ENCODE assay signal across 16 cellular contexts in genomic region chr17:948284-948852, GRCh38. TPM values are rescaled to one million over a fixed set of nuclear protein-coding genes. Genes with fewer than 3 reads are reported as not detected.
DNase-seq lines count a peak whose midpoint lies in the region; ATAC-seq and TF ChIP-seq lines count a peak whose summit lies in the region.
"Had no signal": no experiment of that assay in that cellular context is flagged by ENCODE, and none has a peak within 500 bp of the region (broad histone marks: within the 10 kb centered on the region; RNA-seq: fewer than 3 reads in every experiment).

No MANE protein-coding gene starts in this region.

- H3K4me1 Mint-ChIP-seq in HFFc6 (ENCODE audit: low read depth) (peaks cover 34% of the 10 kb centered on the region), mesothelial cell of epicardium (peaks cover 35% of the 10 kb centered on the region)
- H3K4me1 Mint-ChIP-seq: stimulated activated naive B cell treated with anti-CD40 and anti-IgM and Interleukin-4, amounts not matched to agents 10 μg/mL and 1 μg/mL and 100 μg/mL, for 72 hours had no signal

- intact Hi-C loops in head of caudate nucleus (cut with DNase I): no loop called here

- peaks cover 26% of the 10 kb centered on the region for H3K36me3 Mint-ChIP-seq in HFFc6 (ENCODE audit: low read depth)
- peaks cover 5% of the 10 kb centered on the region for H3K36me3 Mint-ChIP-seq in mesothelial cell of epicardium
- H3K36me3 Mint-ChIP-seq: stimulated activated naive B cell treated with anti-CD40 and anti-IgM and Interleukin-4, amounts not matched to agents 10 μg/mL and 1 μg/mL and 100 μg/mL, for 72 hours had no signal

- TF ChIP-seq CTCF in AG10803 (conservative IDR thresholded peaks at IDR 0.05; ENCODE audit: low read length) (no peak), HFFc6 (IDR thresholded peaks at IDR 0.05) (no peak), mesothelial cell of epicardium (IDR thresholded peaks at IDR 0.05; ENCODE audit: unreplicated experiment) (no peak)

- no peak for ATAC-seq in HG03432 (IDR thresholded peaks at IDR 0.05; ENCODE audit: unreplicated experiment)
- no peak for ATAC-seq in GM19467 (IDR thresholded peaks at IDR 0.05; ENCODE audit: unreplicated experiment)
- ATAC-seq: activated CD8-positive, alpha-beta T cell treated with anti-CD3 and anti-CD28 coated beads, Interleukin-2, amount 10 ng/mL, durations not matched to agents 7 days and 5 days; right cardiac atrium; stimulated activated naive B cell treated with anti-CD40 and anti-IgM and Interleukin-4, amounts not matched to agents 10 μg/mL and 1 μg/mL and 100 μg/mL, for 72 hours had no signal

- DNase-seq in AG10803 (ENCODE audit: low read depth) (peak; percentile 41), HFFc6 (no peak), epithelial cell of prostate (ENCODE audit: low read depth, low spot score) (no peak), mesothelial cell of epicardium (ENCODE audit: low spot score in 2 of 2, unreplicated experiment in 2 of 2) (no peak), head of caudate nucleus (no peak), DMS79 (lab: John Stamatoyannopoulos, UW) (no peak)
- DNase-seq: activated CD8-positive, alpha-beta T cell treated with anti-CD3 and anti-CD28 coated beads, Interleukin-2, amount 10 ng/mL, durations not matched to agents 7 days and 5 days; activated gamma-delta T cell; NCI-H510A treated with DMSO at 0.1 percent for 48 hours; RPMI8226; stimulated activated CD4-positive, alpha-beta T cell treated with anti-CD3 and anti-CD28 coated beads, Interleukin-4, amount 100 ng/mL, for 4 hours; stimulated activated naive B cell treated with anti-CD40 and anti-IgM and Interleukin-4, amounts not matched to agents 10 μg/mL and 1 μg/mL and 100 μg/mL, for 72 hours; T-helper 9 cell had no signal

- H3K27ac Mint-ChIP-seq in HFFc6 (peak overlapping the region; percentile 42; the same call in 1 of the 2 replicates), mesothelial cell of epicardium (peak overlapping the region; percentile 98)
- H3K27ac Mint-ChIP-seq: activated CD8-positive, alpha-beta T cell treated with anti-CD3 and anti-CD28 coated beads, Interleukin-2, amount 10 ng/mL, durations not matched to agents 7 days and 5 days; stimulated activated naive B cell treated with anti-CD40 and anti-IgM and Interleukin-4, amounts not matched to agents 10 μg/mL and 1 μg/mL and 100 μg/mL, for 72 hours had no signal

- H3K9me3 Mint-ChIP-seq in HFFc6 (0 out of 2 replicates have a peak, but pooled peaks cover 4% of the 10 kb centered on the region), mesothelial cell of epicardium (no peaks in the 10 kb centered on the region)
- H3K9me3 Mint-ChIP-seq: stimulated activated naive B cell treated with anti-CD40 and anti-IgM and Interleukin-4, amounts not matched to agents 10 μg/mL and 1 μg/mL and 100 μg/mL, for 72 hours had no signal

- no peak overlapping the region for H3K4me3 ChIP-seq in AG10803 (ENCODE audit: low read length)

- H3K4me3 Mint-ChIP-seq in HFFc6 (peak overlapping the region; percentile 32; the same call in 1 of the 2 replicates), mesothelial cell of epicardium (no peak overlapping the region)
- H3K4me3 Mint-ChIP-seq: activated CD8-positive, alpha-beta T cell treated with anti-CD3 and anti-CD28 coated beads, Interleukin-2, amount 10 ng/mL, durations not matched to agents 7 days and 5 days; stimulated activated naive B cell treated with anti-CD40 and anti-IgM and Interleukin-4, amounts not matched to agents 10 μg/mL and 1 μg/mL and 100 μg/mL, for 72 hours had no signal

- peaks cover 2% of the 10 kb centered on the region for H3K27me3 Mint-ChIP-seq in HFFc6 (ENCODE audit: insufficient read depth)
- no peaks in the 10 kb centered on the region for H3K27me3 Mint-ChIP-seq in mesothelial cell of epicardium (ENCODE audit: low read depth)

- H3K27ac ChIP-seq in epithelial cell of prostate: peak overlapping the region; percentile 23

RNA-seq across cellular contexts. Expression of gene NXN, which starts 31.2 kb away (rescaled TPM):
- 10 to 100 TPM; 81.7 to 93.8 (median 92.2) TPM for total RNA-seq in HFFc6 (2021; fragmentation: NEBNext Ultra II Directional; extraction: Animal tissue kit (Norgen Biotek cat#: 25700))
- 99.1 to 107 TPM (median 106 TPM) in 3 replicates for total RNA-seq in mesothelial cell of epicardium

RNA-seq across cellular contexts. Expression of gene TIMM22, which starts 48.6 kb away (rescaled TPM):
- 10 to 100 TPM; 16.8 to 21.5 (median 18.2) TPM for total RNA-seq in HFFc6 (2021; fragmentation: NEBNext Ultra II Directional; extraction: Animal tissue kit (Norgen Biotek cat#: 25700))
- 14.9 to 16.3 TPM (median 15.5 TPM) in 3 replicates for total RNA-seq in mesothelial cell of epicardium
